ENCODE assay signal across 8 cellular contexts in the genomic region with DNA sequence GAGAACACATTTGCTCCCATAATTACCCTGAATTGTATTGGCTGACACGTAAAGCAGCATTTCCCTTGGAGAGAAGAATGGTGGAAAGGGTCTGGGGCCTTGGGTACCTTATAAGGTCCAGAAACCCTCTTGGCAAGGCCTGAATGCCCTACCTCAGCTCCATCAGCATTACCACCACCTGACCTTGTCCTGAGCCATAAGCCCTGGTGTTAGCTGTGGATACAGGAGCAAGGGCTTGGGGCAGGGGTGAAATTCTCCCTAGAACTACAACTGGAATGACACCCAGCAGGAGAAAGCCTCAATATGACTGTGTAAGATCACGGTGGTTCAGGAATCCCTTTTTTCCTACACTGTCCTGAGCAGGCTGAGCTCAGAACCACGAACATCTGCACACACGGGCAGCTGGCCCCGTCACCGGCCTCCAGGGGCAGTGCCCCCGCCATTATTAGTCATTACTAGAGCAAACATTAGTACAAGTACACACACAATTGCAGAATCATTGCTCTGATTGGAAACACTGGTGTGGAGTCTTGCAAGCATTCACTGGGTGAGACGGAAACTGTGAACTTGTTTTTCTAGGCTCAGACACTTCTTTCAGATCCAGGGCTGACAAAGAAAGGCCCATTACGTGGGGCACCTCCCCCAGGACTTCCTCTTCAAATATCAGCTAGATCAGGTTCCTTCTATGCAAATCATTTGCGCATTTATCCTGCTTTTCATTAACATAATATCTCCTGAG. TPM values are rescaled to one million over a fixed set of nuclear protein-coding genes. Genes with fewer than 3 reads are reported as not detected.
DNase-seq lines count a peak whose midpoint lies in the region; ATAC-seq lines count a peak whose summit lies in the region.

No MANE protein-coding gene starts in this region.

- peak; percentile 34 for DNase-seq in activated CD4-positive, alpha-beta T cell treated with anti-CD3 and anti-CD28 coated beads for 36 hours
- no peak for DNase-seq in activated CD4-positive, alpha-beta T cell treated with anti-CD3 and anti-CD28 coated beads for 1 hour
- DNase-seq in NCI-H510A treated with DMSO at 0.1 percent for 48 hours (lab: John Stamatoyannopoulos, UW) (peak; percentile 68), hypothalamus (lab: John Stamatoyannopoulos, UW) (no peak)

- peak; percentile 68 for ATAC-seq in activated CD4-positive, alpha-beta T cell treated with anti-CD3 and anti-CD28 coated beads for 36 hours
- ATAC-seq in HG02610 (IDR thresholded peaks at IDR 0.05; ENCODE audit: unreplicated experiment) (peak; percentile 49), esophagus mucosa (peak; percentile 93), HG03457 (IDR thresholded peaks at IDR 0.05; ENCODE audit: unreplicated experiment) (no peak), HG03442 (IDR thresholded peaks at IDR 0.05; ENCODE audit: unreplicated experiment) (no peak)

- no peaks in the 10 kb centered on the region for H3K27me3 Mint-ChIP-seq in activated CD4-positive, alpha-beta T cell treated with anti-CD3 and anti-CD28 coated beads for 36 hours

- CTCF ChIA-PET in activated CD4-positive, alpha-beta T cell treated with anti-CD3 and anti-CD28 coated beads for 36 hours (lab: Charles Lee), result interaction anchor here (0.7 to 0.9 kb wide), 2 partner anchors 57 to 352 kb away, joined by 3 read pairs; no protein-coding TSS in a partner anchor

- H3K27ac Mint-ChIP-seq in activated CD4-positive, alpha-beta T cell treated with anti-CD3 and anti-CD28 coated beads for 36 hours, result peak overlapping the region; percentile 39

- intact Hi-C loops in activated CD4-positive, alpha-beta T cell treated with anti-CD3 and anti-CD28 coated beads for 36 hours (cut with DNase I, micrococcal nuclease), result no loop called here

- POLR2A ChIA-PET in activated CD4-positive, alpha-beta T cell treated with anti-CD3 and anti-CD28 coated beads for 36 hours (lab: Charles Lee), result interaction anchor here (0.6 to 0.8 kb wide), 2 partner anchors 22 to 27 kb away, joined by 4 to 8 read pairs; partner anchors contain the start of gene MTIF3

- no peaks in the 10 kb centered on the region for H3K36me3 Mint-ChIP-seq in activated CD4-positive, alpha-beta T cell treated with anti-CD3 and anti-CD28 coated beads for 36 hours (ENCODE audit: low read depth)

- no peak overlapping the region for H3K4me3 Mint-ChIP-seq in activated CD4-positive, alpha-beta T cell treated with anti-CD3 and anti-CD28 coated beads for 36 hours

- peaks cover 19% of the 10 kb centered on the region for H3K4me1 Mint-ChIP-seq in activated CD4-positive, alpha-beta T cell treated with anti-CD3 and anti-CD28 coated beads for 36 hours

- H3K9me3 Mint-ChIP-seq in activated CD4-positive, alpha-beta T cell treated with anti-CD3 and anti-CD28 coated beads for 36 hours (ENCODE audit: low read depth), result no peaks in the 10 kb centered on the region

RNA-seq across cellular contexts. Expression of gene MTIF3, which starts 26.7 kb away (rescaled TPM):
- 10 to 100 TPM; 27.5 to 43.0 TPM for total RNA-seq in activated CD4-positive, alpha-beta T cell treated with anti-CD3 and anti-CD28 coated beads for 36 hours
- 36.0 TPM for total RNA-seq in esophagus mucosa

RNA-seq across cellular contexts. Expression of gene GTF3A, which starts 52.7 kb away (rescaled TPM):
- total RNA-seq in activated CD4-positive, alpha-beta T cell treated with anti-CD3 and anti-CD28 coated beads for 36 hours, result 100 to 1,000 TPM; 177 to 208 TPM
- 71.1 TPM for total RNA-seq in esophagus mucosa

Comparison
In these comparisons a context has a peak if more than half of its experiments do, and no peak if none do; other contexts are left out.
1. DNase-seq: peak in activated CD4-positive, alpha-beta T cell treated with anti-CD3 and anti-CD28 coated beads for 36 hours (single experiment) and NCI-H510A treated with DMSO at 0.1 percent for 48 hours (single experiment); none in activated CD4-positive, alpha-beta T cell treated with anti-CD3 and anti-CD28 coated beads for 1 hour (single experiment) and hypothalamus (0 of 51).
2. ATAC-seq: peak in activated CD4-positive, alpha-beta T cell treated with anti-CD3 and anti-CD28 coated beads for 36 hours (single experiment), HG02610 (single experiment) and esophagus mucosa (single experiment); none in HG03457 (single experiment) and HG03442 (single experiment).